ENCODE assay signal across 8 cellular contexts in the genomic region with DNA sequence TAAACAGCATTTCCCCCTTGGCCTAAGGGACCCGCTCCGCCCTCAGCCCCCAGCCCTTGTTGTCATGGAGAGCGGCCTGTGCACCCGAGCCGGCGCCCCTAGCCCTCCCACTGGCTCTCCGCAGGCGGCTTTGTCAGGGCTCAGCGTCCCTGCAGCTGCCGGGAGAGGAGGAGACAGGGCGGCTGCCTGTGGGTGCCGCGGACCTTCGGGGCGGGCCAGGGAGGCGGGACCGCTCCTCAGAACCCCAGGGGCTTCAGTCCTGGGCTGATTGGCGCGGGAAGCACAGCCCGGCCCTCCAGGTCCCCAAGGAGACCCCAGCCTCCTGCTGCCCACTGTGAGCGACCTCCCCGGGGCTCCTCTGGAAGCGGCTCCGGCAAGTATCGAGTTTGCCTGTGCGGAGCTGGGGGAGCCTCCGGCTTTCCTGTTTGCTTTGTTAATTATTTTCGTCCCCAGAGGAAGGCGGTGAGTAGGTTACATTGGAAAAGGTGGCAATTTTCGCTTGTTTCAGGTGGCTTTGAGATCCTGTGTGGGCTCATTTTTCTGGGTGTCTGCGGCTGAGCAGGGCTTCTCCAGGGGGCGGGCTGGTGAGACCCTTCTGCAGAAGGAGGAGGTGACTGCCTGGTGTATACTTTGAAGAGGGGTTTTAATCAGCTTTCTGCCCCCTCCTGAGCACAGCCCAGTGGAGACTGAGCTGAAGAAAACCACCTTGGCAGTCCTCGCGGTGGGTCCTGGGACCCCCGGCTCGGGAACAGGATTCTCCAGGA. TPM values are rescaled to one million over a fixed set of nuclear protein-coding genes. Genes with fewer than 3 reads are reported as not detected.
DNase-seq lines count a peak whose midpoint lies in the region; ATAC-seq and TF ChIP-seq lines count a peak whose summit lies in the region.

Gene FGD3, plus strand, starts transcription at position 256 of the 764 bp plus-strand sequence. CDS start 28,734 bp downstream, outside the sequence.

- peaks cover 9% of the 10 kb centered on the region for H3K27me3 ChIP-seq in BJ (ENCODE audit: control insufficient read depth, insufficient read depth, low read length)
- no peaks in the 10 kb centered on the region for H3K27me3 ChIP-seq in WERI-Rb-1 (ENCODE audit: insufficient read depth, low read depth, severe bottlenecking)
- H3K27me3 ChIP-seq in effector memory CD4-positive, alpha-beta T cell (replicated peaks; ENCODE audit: control insufficient read depth, insufficient read depth, low read length, poor library complexity, severe bottlenecking), result no peaks in the 10 kb centered on the region
- peaks cover 22% of the 10 kb centered on the region for H3K27me3 ChIP-seq in mononuclear cell (ENCODE audit: insufficient read depth, low read length)
- H3K27me3 ChIP-seq in thyroid gland, result no peaks in the 10 kb centered on the region

- H3K27ac ChIP-seq in WERI-Rb-1, result peak within 1 kb of the TSS; percentile 35
- peak within 1 kb of the TSS; percentile 72 for H3K27ac ChIP-seq in effector memory CD4-positive, alpha-beta T cell (ENCODE audit: insufficient read depth, low read length, poor library complexity, severe bottlenecking)
- no peak within 1 kb of the TSS for H3K27ac ChIP-seq in thyroid gland

- no peak for ATAC-seq in HG03457 (IDR thresholded peaks at IDR 0.05; ENCODE audit: unreplicated experiment)

- DNase-seq in BJ (ENCODE audit: low read depth) (no peak), NCI-H1105 treated with DMSO at 0.1 percent for 48 hours (lab: John Stamatoyannopoulos, UW) (peak; percentile 80), WERI-Rb-1 (peak; percentile 74), thyroid gland (peak; percentile 33 to 40), middle frontal gyrus (ENCODE audit: extremely low spot score, low spot score) (no peak)
- DNase-seq in effector memory CD4-positive, alpha-beta T cell, result no peak

- WGBS in thyroid gland, 2 donors, result 6 to 9% methylated on average over 17 to 27 of the region's 36 CpGs

- H3K4me1 ChIP-seq in effector memory CD4-positive, alpha-beta T cell (ENCODE audit: control insufficient read depth, insufficient read depth, low read length, poor library complexity, severe bottlenecking), result peaks cover 51% of the 10 kb centered on the region
- H3K4me1 ChIP-seq in mononuclear cell (ENCODE audit: insufficient read depth, low read length) (peaks cover 25% of the 10 kb centered on the region), thyroid gland (peaks cover under 1 to 12% of the 10 kb centered on the region in 2 donors)

- POLR2A ChIA-PET in BJ (lab: Charles Lee), result no interaction called here

- TF ChIP-seq CTCF in BJ (IDR thresholded peaks at IDR 0.05; ENCODE audit: insufficient read depth, low read depth, low read length) (no peak), WERI-Rb-1 (IDR thresholded peaks at IDR 0.05; ENCODE audit: low read depth, low read length) (no peak), thyroid gland (IDR thresholded peaks at IDR 0.05) (no peak)

- no peak for TF ChIP-seq POLR2A in thyroid gland (IDR thresholded peaks at IDR 0.05)

- CTCF ChIA-PET in BJ (lab: Yijun Ruan, JAX), result interaction anchor here (1.0 kb wide), 1 partner anchor 9 kb away, joined by 3 read pairs; no protein-coding TSS in a partner anchor

- H3K36me3 ChIP-seq in BJ (ENCODE audit: control insufficient read depth, insufficient read depth, low read length) (no peaks in the 10 kb centered on the region), WERI-Rb-1 (no peaks in the 10 kb centered on the region), thyroid gland (no peaks in the 10 kb centered on the region)
- no peaks in the 10 kb centered on the region for H3K36me3 ChIP-seq in effector memory CD4-positive, alpha-beta T cell (ENCODE audit: control insufficient read depth, insufficient read depth, low read length)

- H3K4me3 ChIP-seq in BJ (ENCODE audit: low read depth, low read length) (peak within 1 kb of the TSS; percentile 37), WERI-Rb-1 (ENCODE audit: low read depth, low read length) (peak within 1 kb of the TSS; percentile 59), mononuclear cell (ENCODE audit: low read length) (peak within 1 kb of the TSS; percentile 43), thyroid gland (replicated peaks in 1 of 3) (peak within 1 kb of the TSS; percentile 1 to 40 (median 26))
- H3K4me3 ChIP-seq in effector memory CD4-positive, alpha-beta T cell (ENCODE audit: insufficient read depth, low read depth, low read length, poor library complexity, severe bottlenecking), result peak within 1 kb of the TSS; percentile 97

- H3K9me3 ChIP-seq in WERI-Rb-1 (ENCODE audit: severe bottlenecking), result no peaks in the 10 kb centered on the region
- no peaks in the 10 kb centered on the region for H3K9me3 ChIP-seq in effector memory CD4-positive, alpha-beta T cell (ENCODE audit: control insufficient read depth, low read length)
- H3K9me3 ChIP-seq in mononuclear cell (ENCODE audit: low read depth, low read length), result no peaks in the 10 kb centered on the region
- no peaks in the 10 kb centered on the region for H3K9me3 ChIP-seq in thyroid gland

- intact Hi-C loops in thyroid gland (cut with DNase I), result no loop called here

RNA-seq across cellular contexts. Expression of gene FGD3, which starts in this region (rescaled TPM):
- not detected in 2 replicates for polyA plus RNA-seq in BJ (2011; rRNA removed)
- polyA minus RNA-seq in BJ (2011; rRNA and poly(A)+ RNA removed), result not detected in 2 replicates
- 55.7 TPM for total RNA-seq in mononuclear cell
- total RNA-seq in thyroid gland, result 1 to 10 TPM; 5.2 to 6.6 (median 5.6) TPM

Comparison
In these comparisons a context has a peak if more than half of its experiments do, and no peak if none do; other contexts are left out.
1. DNase-seq: peak in NCI-H1105 treated with DMSO at 0.1 percent for 48 hours (single experiment), WERI-Rb-1 (single experiment) and thyroid gland (2 of 2); none in BJ (single experiment), effector memory CD4-positive, alpha-beta T cell (0 of 3) and middle frontal gyrus (single experiment).
2. H3K4me3 ChIP-seq: peak in every context shown above with its lines; median percentile 97 in effector memory CD4-positive, alpha-beta T cell; 59 in WERI-Rb-1; 43 in mononuclear cell; 37 in BJ; 26 in thyroid gland.
3. H3K27ac ChIP-seq: peak in WERI-Rb-1 (single experiment) and effector memory CD4-positive, alpha-beta T cell (single experiment); none in thyroid gland (0 of 3).